ENCODE assay signal across 17 cellular contexts in the genomic region with DNA sequence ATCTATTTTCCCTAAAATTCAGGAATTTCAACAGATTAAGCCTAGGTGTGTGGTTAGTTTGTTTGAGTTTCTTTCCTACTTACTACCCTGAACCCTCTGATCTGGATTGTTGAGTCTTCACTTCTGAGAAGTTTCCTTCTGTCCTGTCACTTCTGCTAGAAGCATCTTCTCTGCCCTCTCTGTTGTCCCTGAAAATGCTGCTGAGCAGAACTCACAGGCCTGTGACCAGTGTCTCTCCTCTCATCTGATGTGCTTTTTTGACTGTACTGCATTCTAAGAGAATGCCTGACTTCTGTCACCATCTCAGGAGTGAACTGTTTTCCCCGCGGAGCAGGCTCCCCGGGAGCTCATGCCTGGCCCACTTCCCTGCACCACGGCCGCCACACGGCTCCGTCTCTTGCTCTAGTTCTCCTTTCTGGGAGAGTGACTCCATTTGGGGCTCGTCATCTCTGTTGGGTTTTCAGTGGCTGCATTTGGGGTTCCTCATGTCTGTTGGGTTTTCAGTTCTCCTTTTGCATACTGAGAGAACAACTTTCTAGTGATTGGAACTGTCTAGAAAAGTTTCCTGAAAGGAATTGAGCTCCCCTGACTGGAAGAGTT.
DNase-seq lines count a peak whose midpoint lies in the region; ATAC-seq, FAIRE-seq and TF ChIP-seq lines count a peak whose summit lies in the region.
"Had no signal": no experiment of that assay in that cellular context is flagged by ENCODE, and none has a peak within 500 bp of the region (broad histone marks: within the 10 kb centered on the region; RNA-seq: fewer than 3 reads in every experiment).

No MANE protein-coding gene starts in this region.

- no peak overlapping the region for H3K27ac ChIP-seq in GM12878 (ENCODE audit: control insufficient read depth, insufficient read depth)
- H3K27ac ChIP-seq: BLaER1 treated with 17β-estradiol and CSF1 and Interleukin-3, amounts not matched to agents 10 nM and 100 nM had no signal

- intact Hi-C loops in GM12878 (cut with micrococcal nuclease; ENCODE audit: unreplicated experiment): loop anchor here (5.0 kb wide), 1 partner anchor 57 kb away; no protein-coding TSS in a partner anchor
- intact Hi-C loops in activated CD4-positive, alpha-beta memory T cell treated with anti-CD3 and anti-CD28 coated beads for 36 hours (cut with micrococcal nuclease): no loop called here

- no peaks in the 10 kb centered on the region for H4K20me1 ChIP-seq in GM12878 (ENCODE audit: control insufficient read depth, insufficient read depth)

- H3K36me3 Mint-ChIP-seq in activated CD4-positive, alpha-beta memory T cell treated with anti-CD3 and anti-CD28 coated beads for 36 hours: peaks cover 32% of the 10 kb centered on the region

- no peaks in the 10 kb centered on the region for H3K9me3 Mint-ChIP-seq in activated CD4-positive, alpha-beta memory T cell treated with anti-CD3 and anti-CD28 coated beads for 36 hours
- H3K9me3 Mint-ChIP-seq: T-cell had no signal

- H2AFZ ChIP-seq in GM12878 (ENCODE audit: control insufficient read depth, low read depth, low read length): no peak overlapping the region

- H3K4me1 ChIP-seq in GM12878 (ENCODE audit: control insufficient read depth, insufficient read depth, low read length): peaks cover 30% of the 10 kb centered on the region

- peak; percentile 52 for FAIRE-seq in GM12878 (lab: Jason Lieb, UNC)
- FAIRE-seq: GM19239 had no signal

- H3K4me3 ChIP-seq in GM06990 (replicated peaks; ENCODE audit: low read depth, low read length) (no peak overlapping the region), GM12878 (no peak overlapping the region)
- H3K4me3 ChIP-seq: BLaER1 treated with 17β-estradiol and CSF1 and Interleukin-3, amounts not matched to agents 10 nM and 100 nM had no signal

- H3K4me2 ChIP-seq in GM12878 (ENCODE audit: control insufficient read depth, insufficient read depth): peak overlapping the region; percentile 23; the same call in 1 of the 2 replicates

- POLR2A ChIA-PET in GM12878 (lab: Charles Lee): interaction anchor here (0.5 kb wide), 1 partner anchor 242 kb away, joined by 4 read pairs; no protein-coding TSS in a partner anchor
- POLR2A ChIA-PET in activated CD4-positive, alpha-beta memory T cell treated with anti-CD3 and anti-CD28 coated beads for 36 hours (lab: Charles Lee): no interaction called here

- TF ChIP-seq CTCF in GM06990 (IDR thresholded peaks at IDR 0.05; ENCODE audit: insufficient read depth, low read length, poor library complexity, severe bottlenecking) (no peak), GM12878 (IDR thresholded peaks at IDR 0.05 in 2 of 3, conservative IDR thresholded peaks at IDR 0.05 in 1 of 3; ENCODE audit: control insufficient read depth in 2 of 3, extremely low read depth in 1 of 3, insufficient read depth in 1 of 3, low read depth in 3 of 3, low read length in 3 of 3) (no peak)

- peak; percentile 89 for ATAC-seq in GM12878
- ATAC-seq: T-cell had no signal

- SMC1A ChIA-PET in GM12878 (lab: Charles Lee; ENCODE audit: uncharacterized antibody, unreplicated experiment): no interaction called here

- H3K36me3 ChIP-seq in GM06990 (ENCODE audit: control insufficient read depth, insufficient read depth, low read length): no peaks in the 10 kb centered on the region
- peaks cover 0 to 2% of the 10 kb centered on the region in 2 experiments; a peak in 2 of 4 replicates for H3K36me3 ChIP-seq in GM12878 (ENCODE audit: control insufficient read depth in 2 of 2, insufficient read depth in 2 of 2, low read length in 1 of 2)

- in situ Hi-C loops in GM12878 (cut with MboI): no loop called here

- RAD21 ChIA-PET in GM12878 (lab: Charles Lee; ENCODE audit: unreplicated experiment): interaction anchor here (0.6 kb wide), 1 partner anchor 11 kb away, joined by 3 read pairs; no protein-coding TSS in a partner anchor

- H3K27me3 ChIP-seq in GM06990 (replicated peaks; ENCODE audit: control insufficient read depth, insufficient read depth, low read length) (0 out of 2 replicates have a peak, but pooled peaks cover 2% of the 10 kb centered on the region), GM12878 (replicated peaks in 1 of 2; ENCODE audit: control insufficient read depth in 2 of 2, insufficient read depth in 2 of 2, low read length in 1 of 2) (no peaks in the 10 kb centered on the region)

- TF ChIP-seq RAD21 in GM12878 (IDR thresholded peaks at IDR 0.05; ENCODE audit: insufficient read depth, low read depth, low read length): no peak

- peaks cover 21% of the 10 kb centered on the region for H3K4me1 Mint-ChIP-seq in activated CD4-positive, alpha-beta memory T cell treated with anti-CD3 and anti-CD28 coated beads for 36 hours (ENCODE audit: low read depth)

- H3K27ac Mint-ChIP-seq in activated CD4-positive, alpha-beta memory T cell treated with anti-CD3 and anti-CD28 coated beads for 36 hours: no peak overlapping the region
- H3K27ac Mint-ChIP-seq: progenitor cell of endocrine pancreas had no signal

- H3K4me3 Mint-ChIP-seq in activated CD4-positive, alpha-beta memory T cell treated with anti-CD3 and anti-CD28 coated beads for 36 hours: no peak overlapping the region
- H3K4me3 Mint-ChIP-seq: T-cell had no signal

- H3K9me3 ChIP-seq in GM12878 (replicated peaks; ENCODE audit: control insufficient read depth, insufficient read depth, low read length): no peaks in the 10 kb centered on the region

- H3K79me2 ChIP-seq in GM12878 (ENCODE audit: control insufficient read depth, insufficient read depth, low read length): no peaks in the 10 kb centered on the region

- TF ChIP-seq POLR2A in GM12878 (IDR thresholded peaks at IDR 0.05; ENCODE audit: low read depth, low read length): no peak

- peak in 1 of 2 experiments; percentile 63; a peak in 2 of 4 replicates for TF ChIP-seq EP300 in GM12878 (IDR thresholded peaks at IDR 0.05; ENCODE audit: borderline replicate concordance in 1 of 2, control insufficient read depth in 1 of 2, low read depth in 2 of 2, low read length in 2 of 2)

- CTCF ChIA-PET in GM12878 (lab: Yijun Ruan, JAX): interaction anchor here (0.9 kb wide), 1 partner anchor 111 kb away, joined by 3 read pairs; no protein-coding TSS in a partner anchor
- CTCF ChIA-PET in activated CD4-positive, alpha-beta memory T cell treated with anti-CD3 and anti-CD28 coated beads for 36 hours (lab: Charles Lee): no interaction called here

- H3K9ac ChIP-seq in GM12878 (ENCODE audit: control insufficient read depth, insufficient read depth, low read length): no peak overlapping the region
- H3K9ac ChIP-seq: BLaER1 treated with 17β-estradiol and CSF1 and Interleukin-3, amounts not matched to agents 10 nM and 100 nM had no signal

- no peaks in the 10 kb centered on the region for H3K27me3 Mint-ChIP-seq in activated CD4-positive, alpha-beta memory T cell treated with anti-CD3 and anti-CD28 coated beads for 36 hours
- H3K27me3 Mint-ChIP-seq: progenitor cell of endocrine pancreas, T-cell had no signal

- peak; percentile 59 for DNase-seq in GM06990 (ENCODE audit: extremely low read depth, insufficient read length)
- peak; percentile 27 to 38 for DNase-seq in Kasumi-1 (lab: John Stamatoyannopoulos, UW)
- DNase-seq in GM12878 (ENCODE audit: low read depth, low spot score): peak; percentile 33
- peak; percentile 15 for DNase-seq in putamen (ENCODE audit: low spot score)
- DNase-seq in activated effector memory CD4-positive, alpha-beta T cell treated with anti-CD3 and anti-CD28 coated beads, Interleukin-2, amount 50 U/mL, for 16 hours: no peak
- DNase-seq in activated CD4-positive, alpha-beta memory T cell treated with anti-CD3 and anti-CD28 coated beads for 36 hours: no peak
- DNase-seq in NCI-H2029 (lab: John Stamatoyannopoulos, UW): no peak
- no peak for DNase-seq in NCI-H2171 treated with DMSO at 0.1 percent for 48 hours (lab: John Stamatoyannopoulos, UW)
- DNase-seq: activated CD4-positive, alpha-beta T cell treated with anti-CD3 and anti-CD28 coated beads for 1 hour; glutamatergic neuron; islet precursor cell; NCI-H1105 treated with DMSO at 0.1 percent for 48 hours; NCI-H446 had no signal

- WGBS in GM12878 (ENCODE audit: insufficient coverage, insufficient replicate concordance, low lambda C conversion rate, missing lambda C conversion rate): 11% methylated on average over 8 of the region's 8 CpGs

- BruUV-seq in GM12878 (replicated peaks; lab: Mats Ljungman, UMichigan): no TSS peak

TF ChIP-seq in GM12878, 131 proteins besides CTCF, POLR2A, EP300 and RAD21 (continues in another document):
- TF ChIP-seq NFXL1 (IDR thresholded peaks at IDR 0.05; ENCODE audit: borderline replicate concordance) (no peak), HDAC2 (IDR thresholded peaks at IDR 0.05) (no peak), MYB (IDR thresholded peaks at IDR 0.05; ENCODE audit: borderline replicate concordance, low read depth, low read length) (no peak), NR2C2 (IDR thresholded peaks at IDR 0.05; ENCODE audit: borderline replicate concordance, control insufficient read depth, insufficient read length, low read depth) (no peak)
- TF ChIP-seq, protein P1, sequence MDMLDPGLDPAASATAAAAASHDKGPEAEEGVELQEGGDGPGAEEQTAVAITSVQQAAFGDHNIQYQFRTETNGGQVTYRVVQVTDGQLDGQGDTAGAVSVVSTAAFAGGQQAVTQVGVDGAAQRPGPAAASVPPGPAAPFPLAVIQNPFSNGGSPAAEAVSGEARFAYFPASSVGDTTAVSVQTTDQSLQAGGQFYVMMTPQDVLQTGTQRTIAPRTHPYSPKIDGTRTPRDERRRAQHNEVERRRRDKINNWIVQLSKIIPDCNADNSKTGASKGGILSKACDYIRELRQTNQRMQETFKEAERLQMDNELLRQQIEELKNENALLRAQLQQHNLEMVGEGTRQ (IDR thresholded peaks at IDR 0.05; ENCODE audit: borderline replicate concordance, low read depth, low read length): no peak
- TF ChIP-seq, protein P2, sequence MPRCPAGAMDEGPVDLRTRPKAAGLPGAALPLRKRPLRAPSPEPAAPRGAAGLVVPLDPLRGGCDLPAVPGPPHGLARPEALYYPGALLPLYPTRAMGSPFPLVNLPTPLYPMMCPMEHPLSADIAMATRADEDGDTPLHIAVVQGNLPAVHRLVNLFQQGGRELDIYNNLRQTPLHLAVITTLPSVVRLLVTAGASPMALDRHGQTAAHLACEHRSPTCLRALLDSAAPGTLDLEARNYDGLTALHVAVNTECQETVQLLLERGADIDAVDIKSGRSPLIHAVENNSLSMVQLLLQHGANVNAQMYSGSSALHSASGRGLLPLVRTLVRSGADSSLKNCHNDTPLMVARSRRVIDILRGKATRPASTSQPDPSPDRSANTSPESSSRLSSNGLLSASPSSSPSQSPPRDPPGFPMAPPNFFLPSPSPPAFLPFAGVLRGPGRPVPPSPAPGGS (IDR thresholded peaks at IDR 0.05; ENCODE audit: borderline replicate concordance, insufficient read depth, low read depth, low read length, poor library complexity, severe bottlenecking): peak; percentile 23

Comparison
In these comparisons a context has a peak if more than half of its experiments do, and no peak if none do; other contexts are left out.
1. DNase-seq: peak in GM06990 (single experiment), Kasumi-1 (2 of 2), GM12878 (single experiment) and putamen (single experiment); none in activated effector memory CD4-positive, alpha-beta T cell treated with anti-CD3 and anti-CD28 coated beads, Interleukin-2, amount 50 U/mL, for 16 hours (single experiment), activated CD4-positive, alpha-beta memory T cell treated with anti-CD3 and anti-CD28 coated beads for 36 hours (single experiment), NCI-H2029 (single experiment) and NCI-H2171 treated with DMSO at 0.1 percent for 48 hours (single experiment).